2 cellular contexts compared by ENCODE assay signal in the genomic region with DNA sequence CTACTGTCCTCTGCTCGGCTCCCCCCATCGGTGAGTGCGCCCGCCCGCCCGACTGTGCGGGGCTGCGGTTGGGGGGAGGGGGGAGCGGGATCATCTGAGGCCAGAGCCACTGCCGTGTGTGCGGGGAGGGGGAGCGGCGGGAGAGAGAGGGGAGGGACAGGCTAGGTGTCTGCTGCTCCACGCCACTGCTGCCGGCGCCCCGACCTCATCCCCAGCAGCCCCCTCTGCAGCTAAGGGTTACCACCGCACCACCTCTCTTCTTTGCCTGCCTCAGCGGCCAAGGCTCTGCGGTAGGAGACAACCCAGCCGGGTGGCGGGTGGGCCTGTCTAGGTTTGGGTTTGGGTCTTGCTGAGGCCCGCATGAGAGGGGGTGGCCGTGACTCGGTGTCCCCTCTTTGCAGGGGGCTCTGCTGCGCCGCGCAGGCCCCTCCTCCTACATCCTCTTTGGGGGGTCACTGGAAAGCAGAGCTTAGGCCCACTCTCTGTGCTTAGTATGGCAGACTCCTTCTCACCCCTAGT.
TF ChIP-seq lines count a peak whose summit lies in the region.

No MANE protein-coding gene starts in this region.

TF ChIP-seq in SK-N-SH, 30 proteins besides CTCF, POLR2A, EP300 and RAD21:
- TF ChIP-seq RFX5 (IDR thresholded peaks at IDR 0.05; ENCODE audit: low read length) (no peak), GABPA (IDR thresholded peaks at IDR 0.05; ENCODE audit: low read depth) (no peak), JUND (IDR thresholded peaks at IDR 0.05) (no peak)

TF ChIP-seq in HepG2, 621 proteins besides CTCF, POLR2A, EP300 and RAD21 (continues in another document):
- TF ChIP-seq KAT8 (CRISPR knock-in tag; IDR thresholded peaks at IDR 0.05) (0 out of 2 replicates have a peak, but pooled peaks have one; percentile 4), ZNF605 (CRISPR knock-in tag; IDR thresholded peaks at IDR 0.05) (peak; percentile 43; the same call in 1 of the 2 replicates), ZNF20 (CRISPR knock-in tag; IDR thresholded peaks at IDR 0.05) (0 out of 2 replicates have a peak, but pooled peaks have one; percentile 34), RXRA (CRISPR knock-in tag; IDR thresholded peaks at IDR 0.05) (peak; percentile 76), ZBTB3 (CRISPR knock-in tag; IDR thresholded peaks at IDR 0.05; ENCODE audit: borderline replicate concordance, low read depth) (no peak), ZNF414 (CRISPR knock-in tag; IDR thresholded peaks at IDR 0.05) (peak; percentile 33; the same call in 1 of the 2 replicates), ZBTB40 (IDR thresholded peaks at IDR 0.05) (no peak), ZBTB40 (CRISPR knock-in tag; IDR thresholded peaks at IDR 0.05) (0 out of 2 replicates have a peak, but pooled peaks have one; percentile 6), MAF1 (CRISPR knock-in tag; IDR thresholded peaks at IDR 0.05; ENCODE audit: borderline replicate concordance) (no peak), NFKB2 (CRISPR knock-in tag; IDR thresholded peaks at IDR 0.05; ENCODE audit: borderline replicate concordance) (0 out of 2 replicates have a peak, but pooled peaks have one; percentile 13), ZMAT3 (CRISPR knock-in tag; conservative IDR thresholded peaks at IDR 0.05) (0 out of 2 replicates have a peak, but pooled peaks have one; percentile 57), HIVEP1 (CRISPR knock-in tag; IDR thresholded peaks at IDR 0.05) (peak; percentile 70), ZNF781 (CRISPR knock-in tag; IDR thresholded peaks at IDR 0.05; ENCODE audit: borderline replicate concordance, not compliant biosample characterization) (peak; percentile 25), ZNF589 (CRISPR knock-in tag; conservative IDR thresholded peaks at IDR 0.05) (no peak), ESRRA (CRISPR knock-in tag; IDR thresholded peaks at IDR 0.05; ENCODE audit: low read depth) (0 out of 2 replicates have a peak, but pooled peaks have one; percentile 1)
- TF ChIP-seq, protein P1, sequence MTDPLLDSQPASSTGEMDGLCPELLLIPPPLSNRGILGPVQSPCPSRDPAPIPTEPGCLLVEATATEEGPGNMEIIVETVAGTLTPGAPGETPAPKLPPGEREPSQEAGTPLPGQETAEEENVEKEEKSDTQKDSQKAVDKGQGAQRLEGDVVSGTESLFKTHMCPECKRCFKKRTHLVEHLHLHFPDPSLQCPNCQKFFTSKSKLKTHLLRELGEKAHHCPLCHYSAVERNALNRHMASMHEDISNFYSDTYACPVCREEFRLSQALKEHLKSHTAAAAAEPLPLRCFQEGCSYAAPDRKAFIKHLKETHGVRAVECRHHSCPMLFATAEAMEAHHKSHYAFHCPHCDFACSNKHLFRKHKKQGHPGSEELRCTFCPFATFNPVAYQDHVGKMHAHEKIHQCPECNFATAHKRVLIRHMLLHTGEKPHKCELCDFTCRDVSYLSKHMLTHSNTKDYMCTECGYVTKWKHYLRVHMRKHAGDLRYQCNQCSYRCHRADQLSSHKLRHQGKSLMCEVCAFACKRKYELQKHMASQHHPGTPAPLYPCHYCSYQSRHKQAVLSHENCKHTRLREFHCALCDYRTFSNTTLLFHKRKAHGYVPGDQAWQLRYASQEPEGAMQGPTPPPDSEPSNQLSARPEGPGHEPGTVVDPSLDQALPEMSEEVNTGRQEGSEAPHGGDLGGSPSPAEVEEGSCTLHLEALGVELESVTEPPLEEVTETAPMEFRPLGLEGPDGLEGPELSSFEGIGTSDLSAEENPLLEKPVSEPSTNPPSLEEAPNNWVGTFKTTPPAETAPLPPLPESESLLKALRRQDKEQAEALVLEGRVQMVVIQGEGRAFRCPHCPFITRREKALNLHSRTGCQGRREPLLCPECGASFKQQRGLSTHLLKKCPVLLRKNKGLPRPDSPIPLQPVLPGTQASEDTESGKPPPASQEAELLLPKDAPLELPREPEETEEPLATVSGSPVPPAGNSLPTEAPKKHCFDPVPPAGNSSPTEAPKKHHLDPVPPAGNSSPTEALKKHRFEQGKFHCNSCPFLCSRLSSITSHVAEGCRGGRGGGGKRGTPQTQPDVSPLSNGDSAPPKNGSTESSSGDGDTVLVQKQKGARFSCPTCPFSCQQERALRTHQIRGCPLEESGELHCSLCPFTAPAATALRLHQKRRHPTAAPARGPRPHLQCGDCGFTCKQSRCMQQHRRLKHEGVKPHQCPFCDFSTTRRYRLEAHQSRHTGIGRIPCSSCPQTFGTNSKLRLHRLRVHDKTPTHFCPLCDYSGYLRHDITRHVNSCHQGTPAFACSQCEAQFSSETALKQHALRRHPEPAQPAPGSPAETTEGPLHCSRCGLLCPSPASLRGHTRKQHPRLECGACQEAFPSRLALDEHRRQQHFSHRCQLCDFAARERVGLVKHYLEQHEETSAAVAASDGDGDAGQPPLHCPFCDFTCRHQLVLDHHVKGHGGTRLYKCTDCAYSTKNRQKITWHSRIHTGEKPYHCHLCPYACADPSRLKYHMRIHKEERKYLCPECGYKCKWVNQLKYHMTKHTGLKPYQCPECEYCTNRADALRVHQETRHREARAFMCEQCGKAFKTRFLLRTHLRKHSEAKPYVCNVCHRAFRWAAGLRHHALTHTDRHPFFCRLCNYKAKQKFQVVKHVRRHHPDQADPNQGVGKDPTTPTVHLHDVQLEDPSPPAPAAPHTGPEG (CRISPR knock-in tag; IDR thresholded peaks at IDR 0.05) = peak; percentile 98
- TF ChIP-seq, protein P2, sequence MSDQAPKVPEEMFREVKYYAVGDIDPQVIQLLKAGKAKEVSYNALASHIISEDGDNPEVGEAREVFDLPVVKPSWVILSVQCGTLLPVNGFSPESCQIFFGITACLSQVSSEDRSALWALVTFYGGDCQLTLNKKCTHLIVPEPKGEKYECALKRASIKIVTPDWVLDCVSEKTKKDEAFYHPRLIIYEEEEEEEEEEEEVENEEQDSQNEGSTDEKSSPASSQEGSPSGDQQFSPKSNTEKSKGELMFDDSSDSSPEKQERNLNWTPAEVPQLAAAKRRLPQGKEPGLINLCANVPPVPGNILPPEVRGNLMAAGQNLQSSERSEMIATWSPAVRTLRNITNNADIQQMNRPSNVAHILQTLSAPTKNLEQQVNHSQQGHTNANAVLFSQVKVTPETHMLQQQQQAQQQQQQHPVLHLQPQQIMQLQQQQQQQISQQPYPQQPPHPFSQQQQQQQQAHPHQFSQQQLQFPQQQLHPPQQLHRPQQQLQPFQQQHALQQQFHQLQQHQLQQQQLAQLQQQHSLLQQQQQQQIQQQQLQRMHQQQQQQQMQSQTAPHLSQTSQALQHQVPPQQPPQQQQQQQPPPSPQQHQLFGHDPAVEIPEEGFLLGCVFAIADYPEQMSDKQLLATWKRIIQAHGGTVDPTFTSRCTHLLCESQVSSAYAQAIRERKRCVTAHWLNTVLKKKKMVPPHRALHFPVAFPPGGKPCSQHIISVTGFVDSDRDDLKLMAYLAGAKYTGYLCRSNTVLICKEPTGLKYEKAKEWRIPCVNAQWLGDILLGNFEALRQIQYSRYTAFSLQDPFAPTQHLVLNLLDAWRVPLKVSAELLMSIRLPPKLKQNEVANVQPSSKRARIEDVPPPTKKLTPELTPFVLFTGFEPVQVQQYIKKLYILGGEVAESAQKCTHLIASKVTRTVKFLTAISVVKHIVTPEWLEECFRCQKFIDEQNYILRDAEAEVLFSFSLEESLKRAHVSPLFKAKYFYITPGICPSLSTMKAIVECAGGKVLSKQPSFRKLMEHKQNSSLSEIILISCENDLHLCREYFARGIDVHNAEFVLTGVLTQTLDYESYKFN (CRISPR knock-in tag; conservative IDR thresholded peaks at IDR 0.05) = 0 out of 2 replicates have a peak, but pooled peaks have one; percentile 17
- TF ChIP-seq, protein P3, sequence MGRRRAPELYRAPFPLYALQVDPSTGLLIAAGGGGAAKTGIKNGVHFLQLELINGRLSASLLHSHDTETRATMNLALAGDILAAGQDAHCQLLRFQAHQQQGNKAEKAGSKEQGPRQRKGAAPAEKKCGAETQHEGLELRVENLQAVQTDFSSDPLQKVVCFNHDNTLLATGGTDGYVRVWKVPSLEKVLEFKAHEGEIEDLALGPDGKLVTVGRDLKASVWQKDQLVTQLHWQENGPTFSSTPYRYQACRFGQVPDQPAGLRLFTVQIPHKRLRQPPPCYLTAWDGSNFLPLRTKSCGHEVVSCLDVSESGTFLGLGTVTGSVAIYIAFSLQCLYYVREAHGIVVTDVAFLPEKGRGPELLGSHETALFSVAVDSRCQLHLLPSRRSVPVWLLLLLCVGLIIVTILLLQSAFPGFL (CRISPR knock-in tag; IDR thresholded peaks at IDR 0.05) = no peak
- TF ChIP-seq, protein P4, sequence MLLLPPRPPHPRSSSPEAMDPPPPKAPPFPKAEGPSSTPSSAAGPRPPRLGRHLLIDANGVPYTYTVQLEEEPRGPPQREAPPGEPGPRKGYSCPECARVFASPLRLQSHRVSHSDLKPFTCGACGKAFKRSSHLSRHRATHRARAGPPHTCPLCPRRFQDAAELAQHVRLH (CRISPR knock-in tag; IDR thresholded peaks at IDR 0.05; ENCODE audit: borderline replicate concordance, low read depth) = peak; percentile 23; the same call in 1 of the 2 replicates
- TF ChIP-seq, protein P5, sequence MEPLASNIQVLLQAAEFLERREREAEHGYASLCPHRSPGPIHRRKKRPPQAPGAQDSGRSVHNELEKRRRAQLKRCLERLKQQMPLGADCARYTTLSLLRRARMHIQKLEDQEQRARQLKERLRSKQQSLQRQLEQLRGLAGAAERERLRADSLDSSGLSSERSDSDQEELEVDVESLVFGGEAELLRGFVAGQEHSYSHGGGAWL (CRISPR knock-in tag; IDR thresholded peaks at IDR 0.05) = 0 out of 2 replicates have a peak, but pooled peaks have one; percentile 5
- TF ChIP-seq, protein P6, sequence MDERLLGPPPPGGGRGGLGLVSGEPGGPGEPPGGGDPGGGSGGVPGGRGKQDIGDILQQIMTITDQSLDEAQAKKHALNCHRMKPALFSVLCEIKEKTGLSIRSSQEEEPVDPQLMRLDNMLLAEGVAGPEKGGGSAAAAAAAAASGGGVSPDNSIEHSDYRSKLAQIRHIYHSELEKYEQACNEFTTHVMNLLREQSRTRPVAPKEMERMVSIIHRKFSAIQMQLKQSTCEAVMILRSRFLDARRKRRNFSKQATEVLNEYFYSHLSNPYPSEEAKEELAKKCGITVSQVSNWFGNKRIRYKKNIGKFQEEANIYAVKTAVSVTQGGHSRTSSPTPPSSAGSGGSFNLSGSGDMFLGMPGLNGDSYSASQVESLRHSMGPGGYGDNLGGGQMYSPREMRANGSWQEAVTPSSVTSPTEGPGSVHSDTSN (CRISPR knock-in tag; IDR thresholded peaks at IDR 0.05) = no peak
- TF ChIP-seq, protein P7, sequence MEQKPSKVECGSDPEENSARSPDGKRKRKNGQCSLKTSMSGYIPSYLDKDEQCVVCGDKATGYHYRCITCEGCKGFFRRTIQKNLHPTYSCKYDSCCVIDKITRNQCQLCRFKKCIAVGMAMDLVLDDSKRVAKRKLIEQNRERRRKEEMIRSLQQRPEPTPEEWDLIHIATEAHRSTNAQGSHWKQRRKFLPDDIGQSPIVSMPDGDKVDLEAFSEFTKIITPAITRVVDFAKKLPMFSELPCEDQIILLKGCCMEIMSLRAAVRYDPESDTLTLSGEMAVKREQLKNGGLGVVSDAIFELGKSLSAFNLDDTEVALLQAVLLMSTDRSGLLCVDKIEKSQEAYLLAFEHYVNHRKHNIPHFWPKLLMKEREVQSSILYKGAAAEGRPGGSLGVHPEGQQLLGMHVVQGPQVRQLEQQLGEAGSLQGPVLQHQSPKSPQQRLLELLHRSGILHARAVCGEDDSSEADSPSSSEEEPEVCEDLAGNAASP (CRISPR knock-in tag; IDR thresholded peaks at IDR 0.05; ENCODE audit: borderline replicate concordance) = peak; percentile 85; the same call in 1 of the 2 replicates
